Comparison of ENCODE assay signal across 1 cellular context in genomic region chr5:139882961-139883539, GRCh38.
TF ChIP-seq lines count a peak whose summit lies in the region.

No MANE protein-coding gene starts in this region.

TF ChIP-seq in HEK293, 187 proteins besides CTCF, POLR2A, EP300 and RAD21 (continued from another document):
- TF ChIP-seq ZNF670 (tag by site-specific recombination; IDR thresholded peaks at IDR 0.05; ENCODE audit: low read depth): no peak
- no peak for TF ChIP-seq BCL11B (tag by site-specific recombination; IDR thresholded peaks at IDR 0.05; ENCODE audit: low read depth)
- TF ChIP-seq ZIC2 (tag by site-specific recombination; IDR thresholded peaks at IDR 0.05): peak; percentile 60
- TF ChIP-seq, protein P1, sequence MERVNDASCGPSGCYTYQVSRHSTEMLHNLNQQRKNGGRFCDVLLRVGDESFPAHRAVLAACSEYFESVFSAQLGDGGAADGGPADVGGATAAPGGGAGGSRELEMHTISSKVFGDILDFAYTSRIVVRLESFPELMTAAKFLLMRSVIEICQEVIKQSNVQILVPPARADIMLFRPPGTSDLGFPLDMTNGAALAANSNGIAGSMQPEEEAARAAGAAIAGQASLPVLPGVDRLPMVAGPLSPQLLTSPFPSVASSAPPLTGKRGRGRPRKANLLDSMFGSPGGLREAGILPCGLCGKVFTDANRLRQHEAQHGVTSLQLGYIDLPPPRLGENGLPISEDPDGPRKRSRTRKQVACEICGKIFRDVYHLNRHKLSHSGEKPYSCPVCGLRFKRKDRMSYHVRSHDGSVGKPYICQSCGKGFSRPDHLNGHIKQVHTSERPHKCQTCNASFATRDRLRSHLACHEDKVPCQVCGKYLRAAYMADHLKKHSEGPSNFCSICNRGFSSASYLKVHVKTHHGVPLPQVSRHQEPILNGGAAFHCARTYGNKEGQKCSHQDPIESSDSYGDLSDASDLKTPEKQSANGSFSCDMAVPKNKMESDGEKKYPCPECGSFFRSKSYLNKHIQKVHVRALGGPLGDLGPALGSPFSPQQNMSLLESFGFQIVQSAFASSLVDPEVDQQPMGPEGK (tag by site-specific recombination; IDR thresholded peaks at IDR 0.05): no peak
- no peak for TF ChIP-seq ZNF24 (tag by site-specific recombination; IDR thresholded peaks at IDR 0.05)
- TF ChIP-seq ZNF707 (tag by site-specific recombination; IDR thresholded peaks at IDR 0.05): no peak
- no peak for TF ChIP-seq ZNF629 (tag by site-specific recombination; IDR thresholded peaks at IDR 0.05)
